Comparison of ENCODE assay signal across 1 cellular context in the genomic region with DNA sequence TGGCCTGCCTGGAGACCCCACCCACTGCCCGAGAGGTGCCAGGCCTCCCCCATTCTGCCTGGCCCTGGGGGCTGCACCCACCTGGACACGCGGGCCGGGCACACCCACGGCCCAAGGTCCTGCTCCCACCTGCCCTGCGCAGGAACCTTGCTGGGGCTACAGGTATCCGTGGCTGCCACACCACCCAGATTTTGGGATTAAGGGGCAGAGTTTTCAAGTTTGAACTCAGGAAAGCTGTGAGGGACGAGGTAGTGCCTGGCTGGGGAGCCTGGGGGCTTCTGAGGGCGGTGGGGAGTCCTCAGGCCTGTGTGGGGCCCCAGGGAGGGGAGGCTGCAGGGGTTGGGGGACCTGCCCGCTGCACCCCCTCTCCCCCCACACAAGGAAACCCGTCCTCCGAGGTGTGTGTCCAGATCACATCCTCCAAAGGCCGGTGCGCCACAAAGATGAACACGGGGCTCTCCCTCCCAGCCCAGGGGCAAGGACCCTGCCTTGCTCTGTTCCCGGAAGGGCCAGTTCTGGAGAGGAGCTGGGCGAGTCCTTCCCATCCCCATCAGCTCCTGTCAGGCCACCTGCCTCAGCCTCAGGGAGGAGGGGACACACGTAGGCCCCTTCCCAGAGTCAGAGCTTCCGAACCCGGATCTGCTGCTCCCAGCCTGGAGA.
TF ChIP-seq lines count a peak whose summit lies in the region.

No MANE protein-coding gene starts in this region.

TF ChIP-seq in GM12878, 131 proteins besides CTCF, POLR2A, EP300 and RAD21:
- TF ChIP-seq SP1 (IDR thresholded peaks at IDR 0.05; ENCODE audit: low read depth, low read length) (no peak), RFX5 (IDR thresholded peaks at IDR 0.05; ENCODE audit: low read depth, low read length) (no peak), CBFB (IDR thresholded peaks at IDR 0.05; ENCODE audit: low read depth) (no peak)
- TF ChIP-seq, protein P1, sequence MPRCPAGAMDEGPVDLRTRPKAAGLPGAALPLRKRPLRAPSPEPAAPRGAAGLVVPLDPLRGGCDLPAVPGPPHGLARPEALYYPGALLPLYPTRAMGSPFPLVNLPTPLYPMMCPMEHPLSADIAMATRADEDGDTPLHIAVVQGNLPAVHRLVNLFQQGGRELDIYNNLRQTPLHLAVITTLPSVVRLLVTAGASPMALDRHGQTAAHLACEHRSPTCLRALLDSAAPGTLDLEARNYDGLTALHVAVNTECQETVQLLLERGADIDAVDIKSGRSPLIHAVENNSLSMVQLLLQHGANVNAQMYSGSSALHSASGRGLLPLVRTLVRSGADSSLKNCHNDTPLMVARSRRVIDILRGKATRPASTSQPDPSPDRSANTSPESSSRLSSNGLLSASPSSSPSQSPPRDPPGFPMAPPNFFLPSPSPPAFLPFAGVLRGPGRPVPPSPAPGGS (IDR thresholded peaks at IDR 0.05; ENCODE audit: borderline replicate concordance, insufficient read depth, low read depth, low read length, poor library complexity, severe bottlenecking), result no peak
